Comparison of ENCODE assay signal across 1 cellular context in genomic region chr19:15533522-15533830, GRCh38.
A peak's percentile ranks its signal among the peaks of the same experiment; 100 is the strongest.
TF ChIP-seq lines count a peak whose summit lies in the region.

No MANE protein-coding gene starts in this region.

TF ChIP-seq in K562, 482 proteins besides CTCF, POLR2A, EP300 and RAD21:
- 0 out of 2 replicates have a peak, but pooled peaks have one; percentile 24 for TF ChIP-seq ZNF121 (CRISPR knock-in tag; conservative IDR thresholded peaks at IDR 0.05)
